Comparison of ENCODE assay signal across 10 cellular contexts in the genomic region with DNA sequence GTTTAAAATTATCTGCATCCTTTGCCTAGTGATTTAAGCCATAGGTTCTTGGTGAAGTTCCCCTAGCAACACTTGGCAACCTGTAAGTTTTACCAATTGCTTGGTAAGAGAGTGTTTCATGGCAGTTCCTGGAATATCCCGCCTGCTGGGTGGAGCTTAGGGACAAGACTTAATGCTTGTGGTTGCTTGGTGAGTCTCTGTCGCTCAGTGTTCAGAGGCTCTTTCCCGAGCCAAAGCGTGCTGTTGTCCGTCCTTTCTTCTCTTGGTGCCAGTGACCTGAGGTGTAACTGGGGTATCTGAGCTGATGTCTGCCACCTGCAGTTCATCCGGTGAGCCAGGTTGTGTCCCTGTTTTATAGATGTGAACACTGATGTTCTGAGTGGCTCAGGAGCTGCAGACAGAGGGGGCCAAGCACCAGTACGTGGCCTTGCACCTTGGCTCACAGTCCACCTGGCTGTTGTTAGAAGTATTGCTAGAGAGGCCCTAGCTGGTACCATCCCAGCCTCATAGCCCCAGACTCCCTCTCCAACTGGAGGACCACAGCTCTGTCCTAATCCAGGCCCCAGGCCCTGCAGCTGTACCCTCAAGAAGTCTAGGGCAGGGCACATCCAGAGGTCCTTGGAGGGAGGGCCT. TPM values are rescaled to one million over a fixed set of nuclear protein-coding genes. Genes with fewer than 3 reads are reported as not detected.
A peak's percentile ranks its signal among the peaks of the same experiment; 100 is the strongest.
DNase-seq lines count a peak whose midpoint lies in the region; ATAC-seq, FAIRE-seq and TF ChIP-seq lines count a peak whose summit lies in the region.
"Had no signal": no experiment of that assay in that cellular context is flagged by ENCODE, and none has a peak within 500 bp of the region (broad histone marks: within the 10 kb centered on the region; RNA-seq: fewer than 3 reads in every experiment).

No MANE protein-coding gene starts in this region.

- no peaks in the 10 kb centered on the region for H3K27me3 ChIP-seq in CD8-positive, alpha-beta memory T cell (ENCODE audit: insufficient read depth, low read length, poor library complexity, severe bottlenecking)
- H3K27me3 ChIP-seq in H9 (ENCODE audit: insufficient read depth, low read length), result no peaks in the 10 kb centered on the region
- H3K27me3 ChIP-seq in GM12878 (replicated peaks in 1 of 2; ENCODE audit: control insufficient read depth in 2 of 2, insufficient read depth in 2 of 2, low read length in 1 of 2), result no peaks in the 10 kb centered on the region
- H3K27me3 ChIP-seq in HepG2 (ENCODE audit: control insufficient read depth in 1 of 2, insufficient read depth in 2 of 2, low read length in 2 of 2), result no peaks in the 10 kb centered on the region
- H3K27me3 ChIP-seq: tibial nerve had no signal

- no peak overlapping the region for H2BK20ac ChIP-seq in H9 (ENCODE audit: low read depth, low read length, poor library complexity, severe bottlenecking)

- H3K79me1 ChIP-seq in H9 (ENCODE audit: insufficient read depth, low read depth, low read length, poor library complexity, severe bottlenecking), result no peaks in the 10 kb centered on the region

- TF ChIP-seq CTCF in H9 (conservative IDR thresholded peaks at IDR 0.05) (peak; percentile 64), GM12878 (IDR thresholded peaks at IDR 0.05 in 2 of 3, conservative IDR thresholded peaks at IDR 0.05 in 1 of 3; ENCODE audit: control insufficient read depth in 2 of 3, extremely low read depth in 1 of 3, insufficient read depth in 1 of 3, low read depth in 3 of 3, low read length in 3 of 3) (peak in 2 of 3 experiments; percentile 6 to 13; a peak in 1 of 6 replicates), HepG2 (CRISPR knock-in tag; IDR thresholded peaks at IDR 0.05) (peak; percentile 67)

- H3K14ac ChIP-seq in H9 (ENCODE audit: insufficient read depth, low read length), result no peak overlapping the region

- H3K23me2 ChIP-seq in H9 (ENCODE audit: insufficient read length, low read depth, low read length, poor library complexity, severe bottlenecking), result no peaks in the 10 kb centered on the region

- H3K9me3 ChIP-seq in CD8-positive, alpha-beta memory T cell (ENCODE audit: low read length), result no peaks in the 10 kb centered on the region
- no peaks in the 10 kb centered on the region for H3K9me3 ChIP-seq in H9 (ENCODE audit: control insufficient read depth, low read depth, low read length)
- no peaks in the 10 kb centered on the region for H3K9me3 ChIP-seq in GM12878 (replicated peaks; ENCODE audit: control insufficient read depth, insufficient read depth, low read length)
- no peaks in the 10 kb centered on the region for H3K9me3 ChIP-seq in HepG2 (ENCODE audit: low read length)
- H3K9me3 ChIP-seq: tibial nerve had no signal

- ATAC-seq in GM12878, result peak; percentile 70
- peak; percentile 83 for ATAC-seq in HepG2
- no peak for ATAC-seq in HG03565 (IDR thresholded peaks at IDR 0.05; ENCODE audit: unreplicated experiment)
- no peak for ATAC-seq in GM21367 (IDR thresholded peaks at IDR 0.05; ENCODE audit: unreplicated experiment)

- no peak overlapping the region for H4K91ac ChIP-seq in H9 (ENCODE audit: insufficient read length, low read depth, low read length)

- intact Hi-C loops in GM12878 (cut with micrococcal nuclease; ENCODE audit: unreplicated experiment) (no loop called here), HepG2 (cut with micrococcal nuclease; ENCODE audit: unreplicated experiment) (no loop called here)

- no peak overlapping the region for H3K4ac ChIP-seq in H9 (ENCODE audit: low read depth, low read length)

- no peaks in the 10 kb centered on the region for H3K36me3 ChIP-seq in CD8-positive, alpha-beta memory T cell (ENCODE audit: insufficient read depth, low read length)
- H3K36me3 ChIP-seq in GM12878 (ENCODE audit: control insufficient read depth in 2 of 2, insufficient read depth in 2 of 2, low read length in 1 of 2) (no peaks in the 10 kb centered on the region), HepG2 (replicated peaks in 1 of 2; ENCODE audit: control insufficient read depth in 1 of 2, insufficient read depth in 2 of 2, low read length in 2 of 2) (no peaks in the 10 kb centered on the region)
- H3K36me3 ChIP-seq: tibial nerve had no signal

- no peak overlapping the region for H3K18ac ChIP-seq in H9 (ENCODE audit: insufficient read length, low read depth, low read length)

- CTCF ChIA-PET in CD8-positive, alpha-beta memory T cell (lab: Charles Lee), result no interaction called here
- CTCF ChIA-PET in GM12878 (lab: Yijun Ruan, JAX), result no interaction called here
- CTCF ChIA-PET in HepG2 (lab: Yijun Ruan, JAX; ENCODE audit: low intra/inter-chr PET ratio, low total read pairs), result interaction anchor here (1.5 kb wide), 1 partner anchor 26 kb away, joined by 7 read pairs; no protein-coding TSS in a partner anchor

- no CpG with 5 or more reads among the region's 7 CpGs for whole genome bisulfite sequencing in H9 (ENCODE audit: extremely low coverage, insufficient read length, low lambda C conversion rate)
- whole genome bisulfite sequencing in GM12878 (ENCODE audit: insufficient coverage, insufficient replicate concordance, low lambda C conversion rate, missing lambda C conversion rate), result 78% methylated on average over 7 of the region's 7 CpGs
- 67% methylated on average over 5 of the region's 7 CpGs for WGBS in HepG2 (ENCODE audit: low lambda C conversion rate)

- no peak overlapping the region for H3T11ph ChIP-seq in H9 (ENCODE audit: low read length)

- H3K27ac ChIP-seq in CD8-positive, alpha-beta memory T cell (ENCODE audit: low read depth, low read length), result peak overlapping the region; percentile 16
- H3K27ac ChIP-seq in H9 (ENCODE audit: insufficient read length, low read depth, low read length) (no peak overlapping the region), GM12878 (ENCODE audit: control insufficient read depth, insufficient read depth) (no peak overlapping the region), HepG2 (ENCODE audit: extremely low read length, insufficient read depth, low read length) (no peak overlapping the region)

- H3K4me2 ChIP-seq in H9 (ENCODE audit: insufficient read depth, insufficient read length, low read length) (no peak overlapping the region), GM12878 (ENCODE audit: control insufficient read depth, insufficient read depth) (no peak overlapping the region), HepG2 (ENCODE audit: low read depth, low read length) (no peak overlapping the region)

- no TSS peak for BruUV-seq in GM12878 (replicated peaks; lab: Mats Ljungman, UMichigan)
- BruUV-seq in HepG2 (replicated peaks; lab: Mats Ljungman, UMichigan), result no TSS peak

- in situ Hi-C loops in GM12878 (cut with MboI), result no loop called here
- in situ Hi-C loops in HepG2 (cut with HindIII; ENCODE audit: extremely low pct_ligation_motif_present, low pct_unique_long_range_greater_than_20kb), result no loop called here

- no peak overlapping the region for H2BK120ac ChIP-seq in H9 (ENCODE audit: low read depth, low read length, poor library complexity, severe bottlenecking)

- no peak overlapping the region for H3K4me3 Mint-ChIP-seq in CD8-positive, alpha-beta memory T cell
- no peak overlapping the region for H3K4me3 Mint-ChIP-seq in H9

- H2BK5ac ChIP-seq in H9 (ENCODE audit: insufficient read length, low read length), result no peak overlapping the region

- FAIRE-seq in GM12878 (lab: Jason Lieb, UNC) (no peak), HepG2 (lab: Jason Lieb, UNC) (peak; percentile 81)
- FAIRE-seq: endothelial cell of umbilical vein had no signal

- no peak overlapping the region for H3K23ac ChIP-seq in H9 (ENCODE audit: insufficient read length, low read depth, low read length)

- H3K4me3 ChIP-seq in CD8-positive, alpha-beta memory T cell (ENCODE audit: low read length), result no peak overlapping the region
- H3K4me3 ChIP-seq in GM12878 (no peak overlapping the region), HepG2 (replicated peaks in 1 of 3; ENCODE audit: insufficient read depth in 1 of 3, low read depth in 2 of 3, low read length in 3 of 3) (no peak overlapping the region)
- H3K4me3 ChIP-seq: tibial nerve had no signal

- TF ChIP-seq RAD21 in GM12878 (IDR thresholded peaks at IDR 0.05; ENCODE audit: insufficient read depth, low read depth, low read length), result no peak
- peak; percentile 45; the same call in 1 of the 2 replicates for TF ChIP-seq RAD21 in HepG2 (CRISPR knock-in tag; IDR thresholded peaks at IDR 0.05)

- SMC1A ChIA-PET in GM12878 (lab: Charles Lee; ENCODE audit: uncharacterized antibody, unreplicated experiment), result no interaction called here

- no peak overlapping the region for H4K5ac ChIP-seq in H9 (ENCODE audit: insufficient read length, low read depth, low read length)

- POLR2A ChIA-PET in CD8-positive, alpha-beta memory T cell (lab: Charles Lee), result no interaction called here
- POLR2A ChIA-PET in GM12878 (lab: Charles Lee), result no interaction called here
- POLR2A ChIA-PET in HepG2 (lab: Yijun Ruan, JAX), result interaction anchor here (0.9 kb wide), 1 partner anchor 10 kb away, joined by 5 read pairs; no protein-coding TSS in a partner anchor

- no peak for DNase-seq in CD8-positive, alpha-beta memory T cell
- DNase-seq in H9 (peak; percentile 85), GM12878 (ENCODE audit: low read depth, low spot score) (no peak), HepG2 (ENCODE audit: low spot score) (peak; percentile 58), NCI-H1930 (lab: John Stamatoyannopoulos, UW) (no peak)
- DNase-seq in effector CD8-positive, alpha-beta T cell (lab: John Stamatoyannopoulos, UW), result no peak

- TF ChIP-seq EP300 in GM12878 (IDR thresholded peaks at IDR 0.05; ENCODE audit: borderline replicate concordance in 1 of 2, control insufficient read depth in 1 of 2, low read depth in 2 of 2, low read length in 2 of 2) (no peak), HepG2 (IDR thresholded peaks at IDR 0.05; ENCODE audit: low read depth in 2 of 2, low read length in 2 of 2) (no peak), HepG2 (CRISPR knock-in tag; IDR thresholded peaks at IDR 0.05; ENCODE audit: borderline replicate concordance) (no peak)

- H2AFZ ChIP-seq in H9 (ENCODE audit: low read length), result no peak overlapping the region
- H2AFZ ChIP-seq in GM12878 (ENCODE audit: control insufficient read depth, low read depth, low read length), result no peak overlapping the region
- no peak overlapping the region for H2AFZ ChIP-seq in HepG2 (ENCODE audit: low read length)

- no peak overlapping the region for H4K8ac ChIP-seq in H9 (replicated peaks; ENCODE audit: insufficient read length, low read depth, low read length)

- peak overlapping the region in 2 of 8 donors; percentile 35 to 37 for H3K27ac Mint-ChIP-seq in CD8-positive, alpha-beta memory T cell
- H3K27ac Mint-ChIP-seq in H9, result peak overlapping the region in 2 of 3 experiments; percentile 34 to 64; a peak in 3 of 7 replicates

- RAD21 ChIA-PET in GM12878 (lab: Charles Lee; ENCODE audit: unreplicated experiment), result no interaction called here

- H3K4me1 ChIP-seq in CD8-positive, alpha-beta memory T cell (ENCODE audit: insufficient read depth, low read length), result peaks cover 19% of the 10 kb centered on the region
- H3K4me1 ChIP-seq in H9 (ENCODE audit: insufficient read depth, low read length), result no peaks in the 10 kb centered on the region
- H3K4me1 ChIP-seq in GM12878 (ENCODE audit: control insufficient read depth, insufficient read depth, low read length), result no peaks in the 10 kb centered on the region
- H3K4me1 ChIP-seq in HepG2 (ENCODE audit: insufficient read depth, low read length), result peaks cover 57% of the 10 kb centered on the region

- H3K79me2 ChIP-seq in H9 (ENCODE audit: insufficient read depth, low read length) (no peaks in the 10 kb centered on the region), GM12878 (ENCODE audit: control insufficient read depth, insufficient read depth, low read length) (no peaks in the 10 kb centered on the region), HepG2 (ENCODE audit: insufficient read depth, low read length) (peaks cover 22% of the 10 kb centered on the region)

- no peak for TF ChIP-seq POLR2A in GM12878 (IDR thresholded peaks at IDR 0.05; ENCODE audit: low read depth, low read length)
- TF ChIP-seq POLR2A in HepG2 (IDR thresholded peaks at IDR 0.05; ENCODE audit: insufficient read depth in 1 of 2, low read depth in 2 of 2, low read length in 2 of 2), result no peak

- H3K4me1 Mint-ChIP-seq in CD8-positive, alpha-beta memory T cell, result peaks cover 44 to 89% (median 60%) of the 10 kb centered on the region in 3 donors
- H3K4me1 Mint-ChIP-seq in H9, result peaks cover 28 to 42% of the 10 kb centered on the region in 2 experiments

- no peaks in the 10 kb centered on the region for H3K9me3 Mint-ChIP-seq in CD8-positive, alpha-beta memory T cell
- no peaks in the 10 kb centered on the region; a peak in 1 of 5 replicates for H3K9me3 Mint-ChIP-seq in H9

- no peaks in the 10 kb centered on the region for H3K36me3 Mint-ChIP-seq in CD8-positive, alpha-beta memory T cell
- H3K36me3 Mint-ChIP-seq in H9 (ENCODE audit: insufficient read depth in 1 of 3, low read depth in 3 of 3), result no peaks in the 10 kb centered on the region

- H4K20me1 ChIP-seq in H9 (ENCODE audit: control insufficient read depth, insufficient read depth, insufficient read length) (no peaks in the 10 kb centered on the region), GM12878 (ENCODE audit: control insufficient read depth, insufficient read depth) (peaks cover 3% of the 10 kb centered on the region; the same call in 1 of the 2 replicates), HepG2 (ENCODE audit: insufficient read depth, low read length) (no peaks in the 10 kb centered on the region; the same call in 1 of the 2 replicates)

- H2BK15ac ChIP-seq in H9 (ENCODE audit: low read depth, low read length), result no peak overlapping the region

- H3K9ac ChIP-seq in H9 (ENCODE audit: extremely low read depth, insufficient read length, low read length) (no peak overlapping the region), GM12878 (ENCODE audit: control insufficient read depth, insufficient read depth, low read length) (no peak overlapping the region), HepG2 (ENCODE audit: insufficient read depth, low read depth, low read length) (no peak overlapping the region)

- no peaks in the 10 kb centered on the region for H3K27me3 Mint-ChIP-seq in CD8-positive, alpha-beta memory T cell
- no peaks in the 10 kb centered on the region for H3K27me3 Mint-ChIP-seq in H9 (ENCODE audit: low read depth)

- no peak overlapping the region for H2AK5ac ChIP-seq in H9 (ENCODE audit: insufficient read length, low read length)

- no peak overlapping the region for H3K56ac ChIP-seq in H9 (ENCODE audit: insufficient read length, low read depth, low read length)

- H2BK12ac ChIP-seq in H9 (ENCODE audit: insufficient read length, low read depth, low read length), result no peak overlapping the region

RNA-seq across cellular contexts. Expression of gene PHF2, which starts 16.1 kb away (rescaled TPM):
- total RNA-seq in CD8-positive, alpha-beta memory T cell, result 10 to 100 TPM; 22.4 to 25.0 TPM
- 3.0 TPM for polyA plus RNA-seq in CD8-positive, alpha-beta memory T cell
- total RNA-seq in H9 (2021) (17.4 and 18.8 TPM in 2 replicates), GM12878 (2014; rRNA removed) (8.1 and 8.9 TPM in 2 replicates), GM12878 (2014; rRNA removed; fragmentation: Illumina TruSeq; extraction: Trizol) (5.1 and 5.2 TPM in 2 replicates), GM12878 (2021) (13.3 TPM in 2 replicates), HepG2 (2016; rRNA removed; fragmentation: Illumina TruSeq; extraction: Trizol) (9.1 and 9.3 TPM in 2 replicates)
- total RNA-seq in GM12878 (2013; cell fraction: nucleolus; rRNA removed), result 8.7 and 9.9 TPM in 2 replicates
- polyA plus RNA-seq in GM12878 (2011; ENCODE audit: low read depth), result 2.6 TPM
- polyA plus RNA-seq in GM12878 (2011; rRNA removed) (4.4 and 5.8 TPM in 2 replicates), GM12878 (2014; fragmentation: Illumina TruSeq; extraction: Trizol) (6.0 and 8.0 TPM in 2 replicates), GM12878 (2014; fragmentation: Nextera tagmentation; extraction: Ambion mirVana) (under 1 TPM; 0.34 to 0.68 TPM), GM12878 (2014; rRNA removed) (8.6 and 10.3 TPM in 2 replicates), GM12878 (2016; fragmentation: Nextera tagmentation; extraction: Ambion mirVana) (1 to 10 TPM; 1.9 to 2.2 TPM), HepG2 (2011; rRNA removed) (6.6 and 7.0 TPM in 2 replicates)
- polyA plus RNA-seq in GM12878 (2011; cell fraction: cytosol; rRNA removed), result 3.6 and 3.7 TPM in 2 replicates
- 13.5 and 18.8 TPM in 2 replicates for polyA plus RNA-seq in GM12878 (2011; cell fraction: nucleus; rRNA removed)
- 5.9 and 6.6 TPM in 2 replicates for polyA plus RNA-seq in GM12878 (2012)
- 3.4 and 4.0 TPM in 2 replicates for polyA minus RNA-seq in GM12878 (2011; rRNA and poly(A)+ RNA removed)
- polyA minus RNA-seq in GM12878 (2011; cell fraction: cytosol; rRNA and poly(A)+ RNA removed), result 3.1 and 3.2 TPM in 2 replicates
- polyA minus RNA-seq in GM12878 (2011; cell fraction: nucleus; rRNA and poly(A)+ RNA removed), result 3.3 and 4.9 TPM in 2 replicates
- total RNA-seq in HepG2 (2016; cell fraction: cytosol; rRNA removed; fragmentation: Illumina TruSeq; extraction: Trizol; ENCODE audit: low read depth), result 0.81 and 1.1 TPM in 2 replicates
- 7.2 and 9.5 TPM in 2 replicates for total RNA-seq in HepG2 (2016; cell fraction: insoluble cytoplasmic fraction; rRNA removed; fragmentation: Illumina TruSeq; extraction: Trizol)
- total RNA-seq in HepG2 (2016; cell fraction: membrane; rRNA removed; fragmentation: Illumina TruSeq; extraction: Trizol), result 4.9 and 5.3 TPM in 2 replicates
- 8.3 and 9.2 TPM in 2 replicates for total RNA-seq in HepG2 (2016; cell fraction: nucleus; rRNA removed; fragmentation: Illumina TruSeq; extraction: Trizol)
- polyA plus RNA-seq in HepG2 (2011; cell fraction: cytosol; rRNA removed), result 4.2 and 4.7 TPM in 2 replicates
- polyA plus RNA-seq in HepG2 (2011; cell fraction: nucleus; rRNA removed), result 10.7 and 12.3 TPM in 2 replicates
- polyA plus RNA-seq in HepG2 (2012), result 6.9 and 7.1 TPM in 2 replicates
- polyA plus RNA-seq in HepG2 (2016; cell fraction: cytosol; fragmentation: Illumina TruSeq; extraction: Trizol; ENCODE audit: low read depth), result 0.63 TPM in 2 replicates
- polyA plus RNA-seq in HepG2 (2016; cell fraction: insoluble cytoplasmic fraction; fragmentation: Illumina TruSeq; extraction: Trizol; ENCODE audit: low read depth), result 9.5 and 12.0 TPM in 2 replicates
- 3.9 and 4.0 TPM in 2 replicates for polyA plus RNA-seq in HepG2 (2016; cell fraction: membrane; fragmentation: Illumina TruSeq; extraction: Trizol; ENCODE audit: low read depth)
- polyA plus RNA-seq in HepG2 (2016; cell fraction: nucleus; fragmentation: Illumina TruSeq; extraction: Trizol; ENCODE audit: insufficient read depth, low read depth), result 23.0 and 24.9 TPM in 2 replicates
- 4.6 and 6.3 TPM in 2 replicates for polyA minus RNA-seq in HepG2 (2011; rRNA and poly(A)+ RNA removed; ENCODE audit: low replicate concordance)
- 4.8 and 5.0 TPM in 2 replicates for polyA minus RNA-seq in HepG2 (2011; cell fraction: cytosol; rRNA and poly(A)+ RNA removed)
- polyA minus RNA-seq in HepG2 (2011; cell fraction: nucleus; rRNA and poly(A)+ RNA removed), result 4.2 and 5.1 TPM in 2 replicates

Comparison
In these comparisons a context has a peak if more than half of its experiments do, and no peak if none do; other contexts are left out.
1. DNase-seq: peak in H9 (single experiment) and HepG2 (single experiment); none in CD8-positive, alpha-beta memory T cell (0 of 5), GM12878 (single experiment), effector CD8-positive, alpha-beta T cell (single experiment) and NCI-H1930 (0 of 2).
2. CTCF ChIP-seq: peak in every context shown above with its lines; median percentile 67 in HepG2; 64 in H9; 10 in GM12878.
3. ATAC-seq: peak in GM12878 (single experiment) and HepG2 (single experiment); none in HG03565 (single experiment) and GM21367 (single experiment).